In the genomic region with DNA sequence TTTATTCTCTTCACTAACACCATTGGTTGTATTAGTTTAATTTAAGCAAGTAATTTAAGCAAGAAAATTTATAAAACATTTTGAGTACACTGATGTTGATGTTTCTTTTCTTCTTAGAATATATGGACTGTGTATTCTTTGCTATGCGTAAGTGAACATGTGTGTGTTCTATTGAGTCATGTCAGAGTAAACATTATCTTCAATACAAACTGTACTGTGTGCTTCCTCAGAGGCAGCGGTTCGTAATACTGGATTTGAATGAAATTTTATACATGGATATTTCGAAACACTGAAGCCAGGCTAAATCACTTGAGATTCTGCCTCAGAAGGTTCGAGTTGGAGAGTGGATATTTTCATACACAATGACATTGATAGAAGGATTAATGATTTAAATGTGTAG, we compare ENCODE assay signal across 26 cellular contexts.
"Had no signal": no experiment of that assay in that cellular context is flagged by ENCODE, and none has a peak within 500 bp of the region (broad histone marks: within the 10 kb centered on the region; RNA-seq: fewer than 3 reads in every experiment).

No MANE protein-coding gene starts in this region.

- H3K27ac Mint-ChIP-seq: activated CD4-positive, alpha-beta memory T cell treated with anti-CD3 and anti-CD28 coated beads, Interleukin-2, amount 10 ng/mL, durations not matched to agents 7 days and 5 days; activated CD8-positive, alpha-beta memory T cell treated with anti-CD3 and anti-CD28 coated beads, Interleukin-2, amount 10 ng/mL, durations not matched to agents 7 days and 5 days; activated naive CD4-positive, alpha-beta T cell treated with anti-CD3 and anti-CD28 coated beads, Interleukin-2, amount 10 ng/mL, durations not matched to agents 7 days and 5 days; activated naive CD8-positive, alpha-beta T cell; activated naive CD8-positive, alpha-beta T cell treated with anti-CD3 and anti-CD28 coated beads, Interleukin-2, amount 50 U/mL, for 24 hours; brain had no signal

- H3K4me3 Mint-ChIP-seq: activated CD4-positive, alpha-beta memory T cell treated with anti-CD3 and anti-CD28 coated beads, Interleukin-2, amount 10 ng/mL, durations not matched to agents 7 days and 5 days; activated CD8-positive, alpha-beta memory T cell treated with anti-CD3 and anti-CD28 coated beads, Interleukin-2, amount 10 ng/mL, durations not matched to agents 7 days and 5 days; activated naive CD4-positive, alpha-beta T cell treated with anti-CD3 and anti-CD28 coated beads, Interleukin-2, amount 10 ng/mL, durations not matched to agents 7 days and 5 days; activated naive CD8-positive, alpha-beta T cell; activated naive CD8-positive, alpha-beta T cell treated with anti-CD3 and anti-CD28 coated beads, Interleukin-2, amount 50 U/mL, for 24 hours; brain had no signal

- ATAC-seq: activated CD8-positive, alpha-beta memory T cell treated with anti-CD3 and anti-CD28 coated beads, Interleukin-2, amount 10 ng/mL, durations not matched to agents 7 days and 5 days; activated naive CD8-positive, alpha-beta T cell treated with anti-CD3 and anti-CD28 coated beads, Interleukin-2, amount 50 U/mL, for 24 hours had no signal

- DNase-seq: activated CD4-positive, alpha-beta memory T cell treated with anti-CD3 and anti-CD28 coated beads, Interleukin-2, amount 10 ng/mL, durations not matched to agents 7 days and 5 days; activated CD4-positive, alpha-beta T cell treated with anti-CD3 and anti-CD28 coated beads for 1 hour; activated CD4-positive, alpha-beta T cell treated with anti-CD3 and anti-CD28 coated beads for 48 hours; activated CD4-positive, CD25-positive, alpha-beta regulatory T cell; activated CD8-positive, alpha-beta memory T cell treated with anti-CD3 and anti-CD28 coated beads for 24 hours; activated CD8-positive, alpha-beta memory T cell treated with anti-CD3 and anti-CD28 coated beads, Interleukin-2, amount 10 ng/mL, durations not matched to agents 7 days and 5 days; activated CD8-positive, alpha-beta memory T cell treated with anti-CD3 and anti-CD28 coated beads, Interleukin-2, amount 50 U/mL, for 48 hours; activated effector memory CD4-positive, alpha-beta T cell treated with Interleukin-2 at 50 U/mL for 16 hours; activated naive CD4-positive, alpha-beta T cell treated with anti-CD3 and anti-CD28 coated beads, Interleukin-2, amount 10 ng/mL, durations not matched to agents 7 days and 5 days; activated naive CD8-positive, alpha-beta T cell treated with anti-CD3 and anti-CD28 coated beads, Interleukin-2, amount 50 U/mL, for 24 hours; activated T-cell treated with anti-CD3 and anti-CD28 coated beads, Interleukin-2, amount 50 U/mL, for 48 hours; anterior cingulate cortex; central memory CD4-positive, alpha-beta T cell; NCI-H1105 treated with DMSO at 0.1 percent for 48 hours; NCI-H1436; NCI-H1694; NCI-H1930; NCI-H2081 treated with DMSO at 0.1 percent for 48 hours; NCI-H226; NCI-H524; Right ventricle myocardium superior; SW 1271; T1000; WERI-Rb-1 had no signal

- H3K9me3 Mint-ChIP-seq: brain had no signal

- H3K27me3 Mint-ChIP-seq: activated CD4-positive, alpha-beta memory T cell treated with anti-CD3 and anti-CD28 coated beads, Interleukin-2, amount 10 ng/mL, durations not matched to agents 7 days and 5 days; activated CD8-positive, alpha-beta memory T cell treated with anti-CD3 and anti-CD28 coated beads, Interleukin-2, amount 10 ng/mL, durations not matched to agents 7 days and 5 days; activated naive CD4-positive, alpha-beta T cell treated with anti-CD3 and anti-CD28 coated beads, Interleukin-2, amount 10 ng/mL, durations not matched to agents 7 days and 5 days; activated naive CD8-positive, alpha-beta T cell; activated naive CD8-positive, alpha-beta T cell treated with anti-CD3 and anti-CD28 coated beads, Interleukin-2, amount 50 U/mL, for 24 hours had no signal

- H3K36me3 Mint-ChIP-seq: activated CD8-positive, alpha-beta memory T cell treated with anti-CD3 and anti-CD28 coated beads, Interleukin-2, amount 10 ng/mL, durations not matched to agents 7 days and 5 days; activated naive CD4-positive, alpha-beta T cell treated with anti-CD3 and anti-CD28 coated beads, Interleukin-2, amount 10 ng/mL, durations not matched to agents 7 days and 5 days; activated naive CD8-positive, alpha-beta T cell; brain had no signal

- H3K4me1 Mint-ChIP-seq: activated CD4-positive, alpha-beta memory T cell treated with anti-CD3 and anti-CD28 coated beads, Interleukin-2, amount 10 ng/mL, durations not matched to agents 7 days and 5 days; activated CD8-positive, alpha-beta memory T cell treated with anti-CD3 and anti-CD28 coated beads, Interleukin-2, amount 10 ng/mL, durations not matched to agents 7 days and 5 days; activated naive CD4-positive, alpha-beta T cell treated with anti-CD3 and anti-CD28 coated beads, Interleukin-2, amount 10 ng/mL, durations not matched to agents 7 days and 5 days; activated naive CD8-positive, alpha-beta T cell treated with anti-CD3 and anti-CD28 coated beads, Interleukin-2, amount 50 U/mL, for 24 hours; brain had no signal
